Comparison of ENCODE assay signal across 26 cellular contexts in the genomic region with DNA sequence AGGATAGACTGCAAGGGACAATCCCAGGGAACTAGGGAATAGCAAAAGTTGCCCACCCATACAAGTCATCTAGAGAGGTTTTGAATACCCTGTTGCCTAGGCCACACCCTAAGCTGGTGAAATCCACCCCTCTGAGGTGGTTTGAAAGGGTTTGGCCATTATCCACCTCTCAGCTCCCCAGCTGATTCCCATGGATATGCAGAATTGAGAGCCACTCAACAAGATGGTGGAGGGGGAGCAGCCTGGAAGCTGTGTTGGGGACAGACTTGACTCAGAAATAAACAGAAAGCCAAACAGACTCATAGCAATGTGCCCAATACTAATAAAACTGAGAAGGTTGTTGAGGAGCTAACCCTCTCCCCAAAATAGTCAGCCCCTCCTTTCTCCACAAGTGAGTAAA. TPM values are rescaled to one million over a fixed set of nuclear protein-coding genes. Genes with fewer than 3 reads are reported as not detected.
DNase-seq lines count a peak whose midpoint lies in the region; ATAC-seq and TF ChIP-seq lines count a peak whose summit lies in the region.
"Had no signal": no experiment of that assay in that cellular context is flagged by ENCODE, and none has a peak within 500 bp of the region (broad histone marks: within the 10 kb centered on the region; RNA-seq: fewer than 3 reads in every experiment).

No MANE protein-coding gene starts in this region.

- H3K27me3 Mint-ChIP-seq in dendritic cell treated with granulocyte-macrophage colony-stimulating factor and Interleukin-4, amounts not matched to agents 40 ng/mL and 50 ng/mL, for 4 days, result peaks cover 13% of the 10 kb centered on the region
- H3K27me3 Mint-ChIP-seq: CD4-positive, CD25-positive, alpha-beta regulatory T cell had no signal

- H3K9ac ChIP-seq in NT2/D1 (ENCODE audit: insufficient read length, low read depth), result no peak overlapping the region
- H3K9ac ChIP-seq: BLaER1 had no signal

- no peak overlapping the region for H3K27ac ChIP-seq in gastrocnemius medialis
- H3K27ac ChIP-seq: BLaER1 had no signal

- H3K4me3 ChIP-seq in NT2/D1 (ENCODE audit: insufficient read length, low read depth), result no peak overlapping the region
- no peak overlapping the region for H3K4me3 ChIP-seq in gastrocnemius medialis
- H3K4me3 ChIP-seq: BLaER1, GM12878 had no signal

- DNase-seq in M059J (ENCODE audit: low read depth), result peak; percentile 6
- DNase-seq in NT2/D1 (ENCODE audit: low read depth, low spot score), result peak; percentile 51
- no peak for DNase-seq in stimulated activated CD4-positive, alpha-beta T cell treated with anti-CD3 and anti-CD28 coated beads, Interleukin-2, amount 100 ng/mL, for 24 hours
- no peak for DNase-seq in gastrocnemius medialis
- DNase-seq: 8988T; ACHN; BE2C; C1 segment of cervical spinal cord; CD4-positive, alpha-beta memory T cell; CD4-positive, CD25-positive, alpha-beta regulatory T cell; CD8-positive, alpha-beta memory T cell; COR-L47; DMS 273 treated with DMSO at 0.1 percent for 48 hours; DMS153; DMS53; DMS79; DND-41; GDM1 had no signal

- H3K36me3 Mint-ChIP-seq in dendritic cell treated with granulocyte-macrophage colony-stimulating factor and Interleukin-4, amounts not matched to agents 40 ng/mL and 50 ng/mL, for 4 days (ENCODE audit: low read depth), result peaks cover 6% of the 10 kb centered on the region
- H3K36me3 Mint-ChIP-seq: CD14-positive monocyte; CD4-positive, alpha-beta memory T cell; CD4-positive, CD25-positive, alpha-beta regulatory T cell; CD8-positive, alpha-beta memory T cell had no signal

- ATAC-seq in HG03342 (IDR thresholded peaks at IDR 0.05; ENCODE audit: unreplicated experiment), result no peak
- no peak for ATAC-seq in gastrocnemius medialis
- ATAC-seq: GM12878 had no signal

- H3K4me1 ChIP-seq in NT2/D1 (ENCODE audit: insufficient read depth, insufficient read length) (no peaks in the 10 kb centered on the region), gastrocnemius medialis (no peaks in the 10 kb centered on the region)
- H3K4me1 ChIP-seq: BE2C, BLaER1 had no signal

- peaks cover 36% of the 10 kb centered on the region; the same call in 1 of the 2 replicates for H3K9me3 ChIP-seq in NT2/D1 (ENCODE audit: insufficient read depth, low read length)
- no peaks in the 10 kb centered on the region for H3K9me3 ChIP-seq in gastrocnemius medialis
- H3K9me3 ChIP-seq: BE2C had no signal

- no peak for TF ChIP-seq POLR2A in gastrocnemius medialis (IDR thresholded peaks at IDR 0.05)

- H3K27me3 ChIP-seq in NT2/D1 (ENCODE audit: insufficient read depth, insufficient read length) (no peaks in the 10 kb centered on the region), gastrocnemius medialis (no peaks in the 10 kb centered on the region)
- H3K27me3 ChIP-seq: BE2C, BLaER1 had no signal

- H3K36me3 ChIP-seq in NT2/D1 (ENCODE audit: insufficient read depth, insufficient read length, low read length), result no peaks in the 10 kb centered on the region
- H3K36me3 ChIP-seq in gastrocnemius medialis, result no peaks in the 10 kb centered on the region
- H3K36me3 ChIP-seq: BE2C, BLaER1 had no signal

- H3K9me3 Mint-ChIP-seq in dendritic cell treated with granulocyte-macrophage colony-stimulating factor and Interleukin-4, amounts not matched to agents 40 ng/mL and 50 ng/mL, for 4 days, result peaks cover 27% of the 10 kb centered on the region

- H3K27ac Mint-ChIP-seq in dendritic cell treated with granulocyte-macrophage colony-stimulating factor and Interleukin-4, amounts not matched to agents 40 ng/mL and 50 ng/mL, for 4 days, result peak overlapping the region; percentile 42
- H3K27ac Mint-ChIP-seq: CD4-positive, alpha-beta memory T cell; CD4-positive, CD25-positive, alpha-beta regulatory T cell; CD8-positive, alpha-beta memory T cell had no signal

- intact Hi-C loops in dendritic cell treated with granulocyte-macrophage colony-stimulating factor and Interleukin-4, amounts not matched to agents 40 ng/mL and 50 ng/mL, for 4 days (cut with micrococcal nuclease), result loop anchor here (10.0 kb wide), 1 partner anchor 48 kb away; no protein-coding TSS in a partner anchor
- intact Hi-C loops in gastrocnemius medialis (cut with DNase I; ENCODE audit: low total_unique reads), result no loop called here

- H3K4me1 Mint-ChIP-seq in dendritic cell treated with granulocyte-macrophage colony-stimulating factor and Interleukin-4, amounts not matched to agents 40 ng/mL and 50 ng/mL, for 4 days (ENCODE audit: low read depth), result peaks cover 28% of the 10 kb centered on the region
- H3K4me1 Mint-ChIP-seq: CD14-positive monocyte; CD4-positive, alpha-beta memory T cell; CD4-positive, CD25-positive, alpha-beta regulatory T cell; CD8-positive, alpha-beta memory T cell had no signal

- H3K4me3 Mint-ChIP-seq in dendritic cell treated with granulocyte-macrophage colony-stimulating factor and Interleukin-4, amounts not matched to agents 40 ng/mL and 50 ng/mL, for 4 days, result no peak overlapping the region
- H3K4me3 Mint-ChIP-seq: CD14-positive monocyte; CD4-positive, CD25-positive, alpha-beta regulatory T cell had no signal

- no peak for TF ChIP-seq CTCF in gastrocnemius medialis (IDR thresholded peaks at IDR 0.05 in 4 of 5, conservative IDR thresholded peaks at IDR 0.05 in 1 of 5)

- in situ Hi-C loops in gastrocnemius medialis (cut with MboI; ENCODE audit: low sequenced_read_pairs in 4 of 4), result no loop called here

RNA-seq across cellular contexts. Expression of a gene that starts 10.9 kb away (rescaled TPM):
- not detected in 2 replicates for total RNA-seq in M059J (2014; rRNA removed; shearing (Covaris generic))
- total RNA-seq in gastrocnemius medialis, result not detected
- total RNA-seq: A673; CD4-positive, alpha-beta memory T cell; CD4-positive, CD25-positive, alpha-beta regulatory T cell; CD8-positive, alpha-beta memory T cell; Daoy; G401; GM12878 had no signal

Comparison
In these comparisons a context has a peak if more than half of its experiments do, and no peak if none do; other contexts are left out.
1. DNase-seq: peak in M059J (single experiment) and NT2/D1 (single experiment); none in stimulated activated CD4-positive, alpha-beta T cell treated with anti-CD3 and anti-CD28 coated beads, Interleukin-2, amount 100 ng/mL, for 24 hours (0 of 2) and gastrocnemius medialis (0 of 2).